In the genomic region with DNA sequence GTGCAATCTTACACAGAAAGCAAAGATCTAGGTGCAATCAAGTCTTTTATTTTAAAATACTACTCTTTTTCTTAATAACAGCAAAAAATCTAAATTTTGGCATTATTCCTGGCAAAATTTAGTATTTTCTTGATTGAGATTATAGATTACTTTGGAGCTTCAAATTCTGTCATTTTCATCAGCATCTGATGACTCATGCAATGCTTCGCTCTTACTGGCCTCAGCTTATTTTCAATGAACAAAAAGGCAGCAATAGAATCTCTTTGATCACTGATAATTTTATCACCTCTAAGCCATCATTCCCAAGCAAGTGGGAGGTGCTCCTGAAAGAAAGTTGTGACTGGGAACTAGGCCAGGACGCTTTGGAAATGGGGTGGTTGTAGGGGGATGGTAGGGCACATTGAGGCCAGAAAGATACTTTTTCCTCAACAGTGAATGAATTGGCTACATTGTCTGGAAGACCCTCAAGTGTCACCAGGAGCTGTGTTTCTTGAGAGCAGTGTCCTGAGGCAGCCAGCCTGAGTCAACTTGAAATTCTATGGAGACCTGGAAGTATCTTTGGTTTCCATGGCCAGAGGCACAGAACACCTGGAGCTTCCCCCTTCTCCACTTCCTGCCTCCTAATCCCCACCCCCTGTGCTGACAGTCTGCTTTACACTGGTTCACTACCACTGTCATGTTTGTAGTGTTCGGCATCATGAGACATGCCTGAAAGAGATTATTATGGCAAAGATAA, we compare ENCODE assay signal across 13 cellular contexts. TPM values are rescaled to one million over a fixed set of nuclear protein-coding genes. Genes with fewer than 3 reads are reported as not detected.
DNase-seq lines count a peak whose midpoint lies in the region; ATAC-seq, FAIRE-seq and TF ChIP-seq lines count a peak whose summit lies in the region.
"Had no signal": no experiment of that assay in that cellular context is flagged by ENCODE, and none has a peak within 500 bp of the region (broad histone marks: within the 10 kb centered on the region; RNA-seq: fewer than 3 reads in every experiment).

No MANE protein-coding gene starts in this region.

- no peak overlapping the region for H2AK5ac ChIP-seq in H1 (ENCODE audit: low read depth, low read length)

- no peaks in the 10 kb centered on the region; the same call in 1 of the 2 replicates for H3K23me2 ChIP-seq in H1 (ENCODE audit: low read depth, low read length)

- no peak overlapping the region for H4K8ac ChIP-seq in H1 (ENCODE audit: extremely low read depth, insufficient read depth, low read length)

- no peak overlapping the region for H3K56ac ChIP-seq in H1 (replicated peaks; ENCODE audit: insufficient read length, low read depth, low read length)

- H3K27ac ChIP-seq in HepG2 (ENCODE audit: extremely low read length, insufficient read depth, low read length) (no peak overlapping the region), right lobe of liver (no peak overlapping the region), H1 (ENCODE audit: low read depth, low read length) (no peak overlapping the region)
- H3K27ac ChIP-seq: GM23248 had no signal

- TF ChIP-seq RAD21 in HepG2 (CRISPR knock-in tag; IDR thresholded peaks at IDR 0.05) (no peak), H1 (IDR thresholded peaks at IDR 0.05 in 1 of 2, conservative IDR thresholded peaks at IDR 0.05 in 1 of 2; ENCODE audit: low read depth in 2 of 2, low read length in 2 of 2) (no peak)

- H3K23ac ChIP-seq in H1 (ENCODE audit: insufficient read length): no peak overlapping the region

- H2AFZ ChIP-seq in HepG2 (ENCODE audit: low read length) (no peak overlapping the region), H1 (ENCODE audit: low read length) (peak overlapping the region; percentile 57; the same call in 1 of the 2 replicates)
- H2AFZ ChIP-seq: GM23248 had no signal

- no peak overlapping the region for H2BK15ac ChIP-seq in H1 (ENCODE audit: low read length)

- H3K4me3 ChIP-seq in HepG2 (replicated peaks in 1 of 3; ENCODE audit: insufficient read depth in 1 of 3, low read depth in 2 of 3, low read length in 3 of 3) (no peak overlapping the region), right lobe of liver (no peak overlapping the region), H1 (ENCODE audit: extremely low read depth in 1 of 4, insufficient read depth in 2 of 4, low read depth in 3 of 4, low read length in 4 of 4) (no peak overlapping the region)
- H3K4me3 ChIP-seq: GM23248 had no signal

- H2BK12ac ChIP-seq in H1 (ENCODE audit: low read depth, low read length): peak overlapping the region; percentile 11; the same call in 1 of the 2 replicates

- ATAC-seq in HepG2 (peak; percentile 25; the same call in 2 of the 3 replicates), right lobe of liver (no peak)

- no peak overlapping the region for H2BK120ac ChIP-seq in H1 (replicated peaks; ENCODE audit: low read depth, low read length)

- H3K4ac ChIP-seq in H1 (replicated peaks; ENCODE audit: insufficient read length, low read depth, low read length): no peak overlapping the region

- H4K5ac ChIP-seq in H1 (ENCODE audit: insufficient read length, low read depth, low read length): no peak overlapping the region

- no peaks in the 10 kb centered on the region for H3K79me1 ChIP-seq in H1 (ENCODE audit: low read depth, low read length)

- BruUV-seq in HepG2 (replicated peaks; lab: Mats Ljungman, UMichigan): no TSS peak

- TF ChIP-seq CTCF in HepG2 (CRISPR knock-in tag; IDR thresholded peaks at IDR 0.05) (no peak), right lobe of liver (IDR thresholded peaks at IDR 0.05) (no peak), H1 (IDR thresholded peaks at IDR 0.05; ENCODE audit: control extremely low read depth in 1 of 3, insufficient read depth in 1 of 3, low read depth in 1 of 3, low read length in 3 of 3) (no peak), mesothelial cell of epicardium (IDR thresholded peaks at IDR 0.05; ENCODE audit: unreplicated experiment) (no peak)

- H3K79me2 ChIP-seq in HepG2 (ENCODE audit: insufficient read depth, low read length): no peaks in the 10 kb centered on the region
- no peaks in the 10 kb centered on the region for H3K79me2 ChIP-seq in H1 (ENCODE audit: control insufficient read depth in 1 of 2, insufficient read depth in 2 of 2, low read length in 2 of 2)

- FAIRE-seq in HepG2 (lab: Jason Lieb, UNC) (no peak), H1 (lab: Jason Lieb, UNC) (no peak)

- H2BK5ac ChIP-seq in H1 (ENCODE audit: low read depth, low read length): no peak overlapping the region

- 33% methylated on average over 3 of the region's 3 CpGs for WGBS in HepG2 (ENCODE audit: low lambda C conversion rate)
- 80% methylated on average over 2 of the region's 3 CpGs for WGBS in right lobe of liver (ENCODE audit: insufficient coverage, low coverage, low lambda C conversion rate, missing lambda C conversion rate)
- 90% methylated on average over 3 of the region's 3 CpGs; no CpG with 5 or more reads in 1 of the 2 experiments for WGBS in H1 (ENCODE audit: extremely low coverage in 1 of 2, insufficient coverage in 1 of 2, insufficient read length in 1 of 2, insufficient replicate concordance in 2 of 2, low coverage in 1 of 2, low lambda C conversion rate in 2 of 2, missing lambda C conversion rate in 1 of 2), 2 experiments

- intact Hi-C loops in HepG2 (cut with micrococcal nuclease; ENCODE audit: unreplicated experiment) (loop anchor here (1.0 to 2.0 kb wide), 2 partner anchors 67 to 140 kb away; no protein-coding TSS in a partner anchor), right lobe of liver (cut with DNase I) (no loop called here)

- no peak for TF ChIP-seq POLR2A in HepG2 (IDR thresholded peaks at IDR 0.05; ENCODE audit: insufficient read depth in 1 of 2, low read depth in 2 of 2, low read length in 2 of 2)
- TF ChIP-seq POLR2A in right lobe of liver (IDR thresholded peaks at IDR 0.05): no peak
- TF ChIP-seq POLR2A in H1 (IDR thresholded peaks at IDR 0.05; ENCODE audit: control extremely low read depth in 1 of 2, low read depth in 2 of 2, low read length in 2 of 2): no peak

- CTCF ChIA-PET in HepG2 (lab: Yijun Ruan, JAX; ENCODE audit: low intra/inter-chr PET ratio, low total read pairs) (interaction anchor here (2.5 kb wide), 1 partner anchor 67 kb away, joined by 19 read pairs; no protein-coding TSS in a partner anchor), H1 (lab: Charles Lee; ENCODE audit: partially characterized antibody) (interaction anchor here (0.6 to 8.9 kb wide), 33 partner anchors 8 to 515 kb away, joined by 3 to 111 read pairs (median 5); a partner anchor contains a TSS)

- no peaks in the 10 kb centered on the region for H3K27me3 Mint-ChIP-seq in mesothelial cell of epicardium (ENCODE audit: low read depth)

- H3K18ac ChIP-seq in H1 (ENCODE audit: extremely low read depth, low read length): no peak overlapping the region

- H3K14ac ChIP-seq in H1 (ENCODE audit: insufficient read length): no peak overlapping the region

- no peaks in the 10 kb centered on the region for H3K27me3 ChIP-seq in HepG2 (ENCODE audit: control insufficient read depth in 1 of 2, insufficient read depth in 2 of 2, low read length in 2 of 2)
- no peaks in the 10 kb centered on the region for H3K27me3 ChIP-seq in right lobe of liver
- H3K27me3 ChIP-seq in H1 (replicated peaks in 1 of 4; ENCODE audit: control insufficient read depth in 3 of 4, extremely low read depth in 1 of 4, insufficient read depth in 3 of 4, low read length in 3 of 4): no peaks in the 10 kb centered on the region; a peak in 1 of 7 replicates

- H4K20me1 ChIP-seq in HepG2 (ENCODE audit: insufficient read depth, low read length) (no peaks in the 10 kb centered on the region), H1 (replicated peaks in 1 of 2; ENCODE audit: control insufficient read depth in 1 of 2, insufficient read depth in 2 of 2, low read length in 2 of 2) (no peaks in the 10 kb centered on the region)

- no peak overlapping the region for H3K4me3 Mint-ChIP-seq in mesothelial cell of epicardium
- H3K4me3 Mint-ChIP-seq: B cell; CD4-positive, alpha-beta memory T cell; H9 had no signal

- in situ Hi-C loops in HepG2 (cut with HindIII; ENCODE audit: extremely low pct_ligation_motif_present, low pct_unique_long_range_greater_than_20kb): loop anchor here (5.0 kb wide), 2 partner anchors 62 to 157 kb away; no protein-coding TSS in a partner anchor

- no peak overlapping the region for H3K9ac ChIP-seq in HepG2 (ENCODE audit: insufficient read depth, low read depth, low read length)
- H3K9ac ChIP-seq in H1 (replicated peaks in 1 of 4; ENCODE audit: extremely low read depth in 1 of 4, low read depth in 3 of 4, low read length in 3 of 4): no peak overlapping the region
- H3K9ac ChIP-seq: GM23248 had no signal

- no peak for DNase-seq in HepG2 (ENCODE audit: low spot score)
- no peak for DNase-seq in right lobe of liver
- no peak for DNase-seq in H1 (ENCODE audit: low read depth in 1 of 2, low spot score in 2 of 2)
- DNase-seq in mesothelial cell of epicardium (ENCODE audit: low spot score in 2 of 2, unreplicated experiment in 2 of 2): no peak
- no peak for DNase-seq in DMS153 (lab: John Stamatoyannopoulos, UW)
- no peak for DNase-seq in CD1c-positive myeloid dendritic cell (ENCODE audit: extremely low spot score)
- no peak for DNase-seq in activated effector memory CD4-positive, alpha-beta T cell treated with anti-CD3 and anti-CD28 coated beads, Interleukin-2, amount 50 U/mL, for 16 hours
- DNase-seq: C1 segment of cervical spinal cord, KG1 had no signal

- POLR2A ChIA-PET in HepG2 (lab: Yijun Ruan, JAX): no interaction called here
- POLR2A ChIA-PET in H1 (lab: Charles Lee; ENCODE audit: partially characterized antibody): interaction anchor here (2.9 kb wide), 1 partner anchor 16 kb away, joined by 8 read pairs; no protein-coding TSS in a partner anchor

- H4K91ac ChIP-seq in H1 (replicated peaks; ENCODE audit: insufficient read length, low read length): no peak overlapping the region

- peaks cover 54% of the 10 kb centered on the region for H3K4me1 Mint-ChIP-seq in mesothelial cell of epicardium
- H3K4me1 Mint-ChIP-seq: CD4-positive, alpha-beta memory T cell had no signal

- H3K9me3 Mint-ChIP-seq in mesothelial cell of epicardium: no peaks in the 10 kb centered on the region
- H3K9me3 Mint-ChIP-seq: H9 had no signal

- no peaks in the 10 kb centered on the region for H3K9me3 ChIP-seq in HepG2 (ENCODE audit: low read length)
- no peaks in the 10 kb centered on the region for H3K9me3 ChIP-seq in right lobe of liver
- H3K9me3 ChIP-seq in H1 (ENCODE audit: insufficient read depth in 2 of 2, low read depth in 1 of 2, low read length in 1 of 2): peaks cover 0 to 4% of the 10 kb centered on the region in 2 experiments; a peak in 1 of 4 replicates

- no peaks in the 10 kb centered on the region for H3K36me3 Mint-ChIP-seq in mesothelial cell of epicardium
- H3K36me3 Mint-ChIP-seq: CD4-positive, alpha-beta memory T cell had no signal

- H3K4me1 ChIP-seq in HepG2 (ENCODE audit: insufficient read depth, low read length) (no peaks in the 10 kb centered on the region), right lobe of liver (no peaks in the 10 kb centered on the region), H1 (replicated peaks in 1 of 4; ENCODE audit: control insufficient read depth in 3 of 4, insufficient read depth in 4 of 4, low read length in 3 of 4) (peaks cover 0 to 4% (median 0%) of the 10 kb centered on the region in 4 experiments; a peak in 2 of 7 replicates)

- peak overlapping the region; percentile 10 for H3K27ac Mint-ChIP-seq in mesothelial cell of epicardium
- H3K27ac Mint-ChIP-seq: B cell; CD4-positive, alpha-beta memory T cell; H9 had no signal

- 0 out of 2 replicates have a peak overlapping the region, but pooled peaks have one; percentile 12 for H3K4me2 ChIP-seq in HepG2 (ENCODE audit: low read depth, low read length)
- no peak overlapping the region for H3K4me2 ChIP-seq in H1 (ENCODE audit: insufficient read depth in 1 of 2, low read depth in 2 of 2, low read length in 2 of 2)

- no peak for TF ChIP-seq EP300 in HepG2 (IDR thresholded peaks at IDR 0.05; ENCODE audit: low read depth in 2 of 2, low read length in 2 of 2)
- TF ChIP-seq EP300 in HepG2 (CRISPR knock-in tag; IDR thresholded peaks at IDR 0.05; ENCODE audit: borderline replicate concordance): no peak
- no peak for TF ChIP-seq EP300 in H1 (IDR thresholded peaks at IDR 0.05; ENCODE audit: borderline replicate concordance in 1 of 2, low read depth in 2 of 2, low read length in 2 of 2)

- H2BK20ac ChIP-seq in H1 (ENCODE audit: low read length): no peak overlapping the region

- H3K36me3 ChIP-seq in HepG2 (replicated peaks in 1 of 2; ENCODE audit: control insufficient read depth in 1 of 2, insufficient read depth in 2 of 2, low read length in 2 of 2) (no peaks in the 10 kb centered on the region), right lobe of liver (no peaks in the 10 kb centered on the region), H1 (ENCODE audit: control insufficient read depth in 2 of 4, insufficient read depth in 4 of 4, low read length in 3 of 4) (no peaks in the 10 kb centered on the region)

RNA-seq across cellular contexts. Expression of a gene that starts 46.9 kb away (rescaled TPM):
- total RNA-seq in HepG2 (2016; rRNA removed; fragmentation: Illumina TruSeq; extraction: Trizol): 19.0 and 19.4 TPM in 2 replicates
- total RNA-seq in HepG2 (2016; cell fraction: cytosol; rRNA removed; fragmentation: Illumina TruSeq; extraction: Trizol; ENCODE audit: low read depth): 2.9 and 3.0 TPM in 2 replicates
- total RNA-seq in HepG2 (2016; cell fraction: insoluble cytoplasmic fraction; rRNA removed; fragmentation: Illumina TruSeq; extraction: Trizol): 16.4 and 19.4 TPM in 2 replicates
- 5.4 and 6.4 TPM in 2 replicates for total RNA-seq in HepG2 (2016; cell fraction: membrane; rRNA removed; fragmentation: Illumina TruSeq; extraction: Trizol)
- total RNA-seq in HepG2 (2016; cell fraction: nucleus; rRNA removed; fragmentation: Illumina TruSeq; extraction: Trizol): 33.0 and 40.2 TPM in 2 replicates
- polyA plus RNA-seq in HepG2 (2011; rRNA removed): 4.4 and 6.1 TPM in 2 replicates
- 3.5 and 4.0 TPM in 2 replicates for polyA plus RNA-seq in HepG2 (2011; cell fraction: cytosol; rRNA removed)
- polyA plus RNA-seq in HepG2 (2011; cell fraction: nucleus; rRNA removed): 11.3 and 11.7 TPM in 2 replicates
- polyA plus RNA-seq in HepG2 (2012): 5.5 and 6.1 TPM in 2 replicates
- 0.27 and 0.34 TPM in 2 replicates for polyA plus RNA-seq in HepG2 (2016; cell fraction: cytosol; fragmentation: Illumina TruSeq; extraction: Trizol; ENCODE audit: low read depth)
- 4.7 and 5.2 TPM in 2 replicates for polyA plus RNA-seq in HepG2 (2016; cell fraction: insoluble cytoplasmic fraction; fragmentation: Illumina TruSeq; extraction: Trizol; ENCODE audit: low read depth)
- 0.34 and 0.37 TPM in 2 replicates for polyA plus RNA-seq in HepG2 (2016; cell fraction: membrane; fragmentation: Illumina TruSeq; extraction: Trizol; ENCODE audit: low read depth)
- 13.3 and 13.6 TPM in 2 replicates for polyA plus RNA-seq in HepG2 (2016; cell fraction: nucleus; fragmentation: Illumina TruSeq; extraction: Trizol; ENCODE audit: insufficient read depth, low read depth)
- polyA minus RNA-seq in HepG2 (2011; rRNA and poly(A)+ RNA removed; ENCODE audit: low replicate concordance): 21.1 and 23.5 TPM in 2 replicates
- 15.0 and 16.6 TPM in 2 replicates for polyA minus RNA-seq in HepG2 (2011; cell fraction: cytosol; rRNA and poly(A)+ RNA removed)
- 84.2 and 87.0 TPM in 2 replicates for polyA minus RNA-seq in HepG2 (2011; cell fraction: nucleus; rRNA and poly(A)+ RNA removed)
- 10 to 100 TPM; 12.4 to 34.5 (median 16.9) TPM for total RNA-seq in right lobe of liver
- 41.9 and 44.0 TPM in 2 replicates for total RNA-seq in H1 (2021; fragmentation: NEBNext Ultra II Directional; extraction: Animal tissue kit (Norgen Biotek cat#: 25700))
- polyA plus RNA-seq in H1 (2011; rRNA removed): 6.8 and 7.0 TPM in 2 replicates
- polyA plus RNA-seq in H1 (2011; cell fraction: cytosol; rRNA removed): 8.1 TPM
- polyA plus RNA-seq in H1 (2011; cell fraction: nucleus; rRNA removed): 16.8 TPM
- 8.9 to 13.5 TPM (median 10.8 TPM) in 4 replicates for polyA plus RNA-seq in H1 (2012, experiment 1 of 2)
- 0.73 TPM for polyA plus RNA-seq in H1 (2012, experiment 2 of 2)
- 21.4 TPM for polyA plus RNA-seq in H1 (2013, experiment 1 of 2)
- polyA plus RNA-seq in H1 (2013, experiment 2 of 2): 20.6 TPM
- 38.3 and 50.9 TPM in 2 replicates for polyA minus RNA-seq in H1 (2011; rRNA and poly(A)+ RNA removed)
- polyA minus RNA-seq in H1 (2011; cell fraction: cytosol; rRNA and poly(A)+ RNA removed): 30.4 TPM
- 120 TPM for polyA minus RNA-seq in H1 (2011; cell fraction: nucleus; rRNA and poly(A)+ RNA removed)
- 53.7 to 56.3 TPM (median 54.6 TPM) in 3 replicates for total RNA-seq in mesothelial cell of epicardium
